In the genomic region with DNA sequence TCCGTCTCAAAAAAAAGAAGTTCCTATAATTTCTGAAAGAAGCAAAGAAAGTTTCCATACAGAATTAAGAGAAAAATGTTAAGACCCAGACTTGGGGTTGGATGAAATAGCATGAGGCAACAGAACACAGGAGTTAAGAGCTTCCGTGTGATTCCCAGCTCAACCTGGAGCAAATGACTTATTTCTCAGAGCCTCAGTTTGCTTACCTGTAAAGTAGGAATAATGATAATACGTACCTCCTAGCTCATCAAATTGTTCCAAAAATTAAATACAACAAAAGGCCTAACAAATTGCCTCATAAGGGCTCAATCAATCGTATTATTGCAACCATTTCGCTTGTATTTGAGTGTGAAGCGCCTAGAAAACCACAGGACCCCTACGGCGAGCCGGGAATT, we compare ENCODE assay signal across 8 cellular contexts. TPM values are rescaled to one million over a fixed set of nuclear protein-coding genes. Genes with fewer than 3 reads are reported as not detected.
DNase-seq lines count a peak whose midpoint lies in the region; ATAC-seq, FAIRE-seq and TF ChIP-seq lines count a peak whose summit lies in the region.

No MANE protein-coding gene starts in this region.

- H3K9me3 ChIP-seq in K562 (replicated peaks; ENCODE audit: control insufficient read depth, insufficient read depth, low read depth, low read length) (no peaks in the 10 kb centered on the region), lower lobe of right lung (no peaks in the 10 kb centered on the region), transverse colon (no peaks in the 10 kb centered on the region)

- H2AFZ ChIP-seq in K562 (ENCODE audit: low read depth, low read length): peak overlapping the region; percentile 96

- H3K4me1 ChIP-seq in K562 (replicated peaks in 1 of 2; ENCODE audit: control insufficient read depth in 2 of 2, insufficient read depth in 2 of 2, low read length in 2 of 2) (peaks cover 8 to 24% of the 10 kb centered on the region in 2 experiments; a peak in 4 of 5 replicates), lower lobe of right lung (peaks cover 39% of the 10 kb centered on the region), transverse colon (peaks cover 17 to 48% (median 28%) of the 10 kb centered on the region in 4 donors)

- TSS peak; percentile 86 for BruUV-seq in K562 (replicated peaks; lab: Mats Ljungman, UMichigan)

- H3K27ac ChIP-seq in K562 (ENCODE audit: extremely low read depth, low read depth, low read length): peak overlapping the region; percentile 86
- peak overlapping the region; percentile 92 for H3K27ac ChIP-seq in lower lobe of right lung
- H3K27ac ChIP-seq in transverse colon: peak overlapping the region; percentile 91 to 97 (median 94)

- FAIRE-seq in K562 (lab: Jason Lieb, UNC): no peak

- H3K9ac ChIP-seq in K562 (ENCODE audit: insufficient read depth in 1 of 2, low read depth in 2 of 2, low read length in 2 of 2): peak overlapping the region; percentile 91 to 95

- H3K9me3 Mint-ChIP-seq in activated naive CD4-positive, alpha-beta T cell treated with anti-CD3 and anti-CD28 coated beads for 36 hours: no peaks in the 10 kb centered on the region

- H3K4me1 Mint-ChIP-seq in activated naive CD4-positive, alpha-beta T cell treated with anti-CD3 and anti-CD28 coated beads for 36 hours (ENCODE audit: low read depth): peaks cover 35% of the 10 kb centered on the region

- H3K4me3 Mint-ChIP-seq in activated naive CD4-positive, alpha-beta T cell treated with anti-CD3 and anti-CD28 coated beads for 36 hours: peak overlapping the region; percentile 92

- TF ChIP-seq EP300 in K562 (IDR thresholded peaks at IDR 0.05; ENCODE audit: low read length) (no peak), transverse colon (IDR thresholded peaks at IDR 0.05; ENCODE audit: low read depth) (no peak)

- peaks cover 1% of the 10 kb centered on the region for H3K36me3 Mint-ChIP-seq in activated naive CD4-positive, alpha-beta T cell treated with anti-CD3 and anti-CD28 coated beads for 36 hours (ENCODE audit: low read depth)

- no peaks in the 10 kb centered on the region for H3K27me3 ChIP-seq in K562 (ENCODE audit: control insufficient read depth in 2 of 2, insufficient read depth in 2 of 2, low read length in 2 of 2)
- no peaks in the 10 kb centered on the region for H3K27me3 ChIP-seq in lower lobe of right lung (ENCODE audit: low read depth)
- no peaks in the 10 kb centered on the region for H3K27me3 ChIP-seq in transverse colon

- no peaks in the 10 kb centered on the region for H3K36me3 ChIP-seq in K562 (ENCODE audit: control insufficient read depth, insufficient read depth, low read length)
- H3K36me3 ChIP-seq in lower lobe of right lung: peaks cover 4% of the 10 kb centered on the region
- no peaks in the 10 kb centered on the region for H3K36me3 ChIP-seq in transverse colon

- in situ Hi-C loops in K562 (cut with MboI) (no loop called here), transverse colon (cut with MboI; ENCODE audit: low pct_ligation_motif_present in 1 of 4, low pct_unique_long_range_greater_than_20kb in 1 of 4, low sequenced_read_pairs in 3 of 4) (no loop called here)

- H4K20me1 ChIP-seq in K562 (replicated peaks; ENCODE audit: control insufficient read depth, insufficient read depth, low read length): no peaks in the 10 kb centered on the region

- H3K4me3 ChIP-seq in K562: peak overlapping the region; percentile 99
- H3K4me3 ChIP-seq in lower lobe of right lung: peak overlapping the region; percentile 97
- H3K4me3 ChIP-seq in transverse colon: peak overlapping the region; percentile 84 to 99 (median 92)

- no peak for TF ChIP-seq POLR2A in K562 (conservative IDR thresholded peaks at IDR 0.05)
- TF ChIP-seq POLR2A in transverse colon (IDR thresholded peaks at IDR 0.05): no peak

- ATAC-seq in K562 (no peak), lower lobe of right lung (no peak), HG03108 (IDR thresholded peaks at IDR 0.05; ENCODE audit: unreplicated experiment) (no peak)

- peak overlapping the region; percentile 84 for H3K4me2 ChIP-seq in K562 (ENCODE audit: insufficient read depth, low read length)

- no peak for TF ChIP-seq CTCF in K562 (IDR thresholded peaks at IDR 0.05 in 2 of 3, conservative IDR thresholded peaks at IDR 0.05 in 1 of 3; ENCODE audit: insufficient read depth in 2 of 3, low read depth in 1 of 3, low read length in 3 of 3)
- no peak for TF ChIP-seq CTCF in lower lobe of right lung (IDR thresholded peaks at IDR 0.05)
- no peak for TF ChIP-seq CTCF in transverse colon (IDR thresholded peaks at IDR 0.05)

- CTCF ChIA-PET in activated naive CD4-positive, alpha-beta T cell treated with anti-CD3 and anti-CD28 coated beads for 36 hours (lab: Charles Lee): interaction anchor here (0.6 to 1.8 kb wide), 5 partner anchors 14 to 168 kb away, joined by 3 to 6 read pairs (median 4); no protein-coding TSS in a partner anchor
- CTCF ChIA-PET in K562 (lab: Yijun Ruan, JAX; ENCODE audit: low intra/inter-chr PET ratio): interaction anchor here (0.6 to 0.7 kb wide), 2 partner anchors 167 to 193 kb away, joined by 4 to 5 read pairs; no protein-coding TSS in a partner anchor

- intact Hi-C loops in activated naive CD4-positive, alpha-beta T cell treated with anti-CD3 and anti-CD28 coated beads for 36 hours (cut with micrococcal nuclease): loop anchor here (1.0 kb wide), 1 partner anchor 8 kb away; no protein-coding TSS in a partner anchor
- intact Hi-C loops in K562 (cut with micrococcal nuclease) (loop anchor here (5.0 kb wide), 2 partner anchors 44 to 166 kb away; no protein-coding TSS in a partner anchor), lower lobe of right lung (cut with DNase I) (no loop called here), transverse colon (cut with DNase I; ENCODE audit: low total_unique reads) (no loop called here)

- POLR2A ChIA-PET in K562 (lab: Yijun Ruan, JAX): interaction anchor here (0.5 to 1.8 kb wide), 12 partner anchors 8 to 689 kb away, joined by 3 to 10 read pairs (median 4); a partner anchor contains a TSS

- no peaks in the 10 kb centered on the region for H3K27me3 Mint-ChIP-seq in activated naive CD4-positive, alpha-beta T cell treated with anti-CD3 and anti-CD28 coated beads for 36 hours (ENCODE audit: low read depth)

- H3K27ac Mint-ChIP-seq in activated naive CD4-positive, alpha-beta T cell treated with anti-CD3 and anti-CD28 coated beads for 36 hours: peak overlapping the region; percentile 84

- WGBS in K562 (ENCODE audit: insufficient coverage, low coverage, missing lambda C conversion rate): 6% methylated on average over 9 of the region's 9 CpGs
- WGBS in transverse colon (ENCODE audit: low coverage in 1 of 2), 2 donors: 13 to 48% methylated on average over 3 to 9 of the region's 9 CpGs

- DNase-seq in activated naive CD4-positive, alpha-beta T cell treated with anti-CD3 and anti-CD28 coated beads for 36 hours: no peak
- DNase-seq in activated naive CD4-positive, alpha-beta T cell treated with anti-CD3 and anti-CD28 coated beads, Interleukin-2, amount 50 U/mL, for 16 hours: no peak
- DNase-seq in K562 (ENCODE audit: extremely low read depth in 1 of 4, low spot score in 3 of 4): no peak
- DNase-seq in lower lobe of right lung: no peak
- no peak for DNase-seq in transverse colon
- DNase-seq in NCI-H2227 treated with DMSO at 0.1 percent for 48 hours (lab: John Stamatoyannopoulos, UW): no peak
- no peak for DNase-seq in cerebellum (ENCODE audit: low spot score)

- peaks cover 42% of the 10 kb centered on the region for H3K79me2 ChIP-seq in K562 (ENCODE audit: control insufficient read depth, insufficient read depth, low read length)

- H3K9me1 ChIP-seq in K562 (ENCODE audit: control insufficient read depth, insufficient read depth, low read length): peaks cover 4% of the 10 kb centered on the region

- TF ChIP-seq RAD21 in K562 (CRISPR knock-in tag; conservative IDR thresholded peaks at IDR 0.05 in 1 of 2, IDR thresholded peaks at IDR 0.05 in 1 of 2): no peak

RNA-seq across cellular contexts. Expression of a gene that starts 0.6 kb away (rescaled TPM):
- 10 to 100 TPM; 19.0 to 20.0 TPM for total RNA-seq in activated naive CD4-positive, alpha-beta T cell treated with anti-CD3 and anti-CD28 coated beads for 36 hours
- total RNA-seq in K562 (2011; cell fraction: chromatin; rRNA removed; ENCODE audit: low replicate concordance): 92.0 and 106 TPM in 2 replicates
- 120 and 136 TPM in 2 replicates for total RNA-seq in K562 (2011; cell fraction: nucleolus; rRNA removed)
- 83.9 and 108 TPM in 2 replicates for total RNA-seq in K562 (2011; cell fraction: nucleoplasm; rRNA removed)
- total RNA-seq in K562 (2014; rRNA removed) (9.2 and 10.0 TPM in 2 replicates), K562 (2014; rRNA removed; fragmentation: Illumina TruSeq; extraction: Trizol) (12.4 and 14.5 TPM in 2 replicates), K562 (2015; rRNA removed; fragmentation: Illumina TruSeq; extraction: Trizol) (13.5 and 14.6 TPM in 2 replicates), K562 (2021) (20.3 and 21.8 TPM in 2 replicates), lower lobe of right lung (43.0 TPM), transverse colon (10 to 100 TPM; 25.7 to 33.7 (median 32.7) TPM), cerebellum (35.6 TPM)
- polyA plus RNA-seq in K562 (2011; rRNA removed) (28.2 and 34.6 TPM in 2 replicates), K562 (2014; fragmentation: Illumina TruSeq; extraction: Trizol) (19.5 and 27.8 TPM in 2 replicates), K562 (2014; fragmentation: Nextera tagmentation; extraction: Ambion mirVana) (1 to 10 TPM; 3.2 to 3.5 TPM), K562 (2014; rRNA removed) (13.7 and 14.4 TPM in 2 replicates)
- polyA plus RNA-seq in K562 (2011; cell fraction: cytosol; rRNA removed): 9.8 and 15.6 TPM in 2 replicates
- 23.2 and 28.9 TPM in 2 replicates for polyA plus RNA-seq in K562 (2011; cell fraction: nucleus; rRNA removed)
- polyA plus RNA-seq in K562 (2012): 17.3 and 22.6 TPM in 2 replicates
- 29.5 and 33.6 TPM in 2 replicates for polyA minus RNA-seq in K562 (2011; rRNA and poly(A)+ RNA removed)
- 13.0 and 13.7 TPM in 2 replicates for polyA minus RNA-seq in K562 (2011; cell fraction: cytosol; rRNA and poly(A)+ RNA removed)
- polyA minus RNA-seq in K562 (2011; cell fraction: nucleus; rRNA and poly(A)+ RNA removed): 12.8 and 25.0 TPM in 2 replicates

RNA-seq across cellular contexts. Expression of a gene that starts 10.1 kb away (rescaled TPM):
- total RNA-seq in activated naive CD4-positive, alpha-beta T cell treated with anti-CD3 and anti-CD28 coated beads for 36 hours: 100 to 1,000 TPM; 126 to 128 TPM
- total RNA-seq in K562 (2011; cell fraction: chromatin; rRNA removed; ENCODE audit: low replicate concordance): 24.0 and 44.9 TPM in 2 replicates
- total RNA-seq in K562 (2011; cell fraction: nucleolus; rRNA removed): 8.5 and 10.9 TPM in 2 replicates
- 10.9 and 12.6 TPM in 2 replicates for total RNA-seq in K562 (2011; cell fraction: nucleoplasm; rRNA removed)
- 8.2 and 8.4 TPM in 2 replicates for total RNA-seq in K562 (2014; rRNA removed)
- total RNA-seq in K562 (2014; rRNA removed; fragmentation: Illumina TruSeq; extraction: Trizol): 6.9 and 13.2 TPM in 2 replicates
- total RNA-seq in K562 (2015; rRNA removed; fragmentation: Illumina TruSeq; extraction: Trizol): 13.5 and 14.9 TPM in 2 replicates
- total RNA-seq in K562 (2021): 8.5 and 10.7 TPM in 2 replicates
- polyA plus RNA-seq in K562 (2011; rRNA removed): 7.2 and 7.6 TPM in 2 replicates
- 2.2 and 4.2 TPM in 2 replicates for polyA plus RNA-seq in K562 (2011; cell fraction: cytosol; rRNA removed)
- polyA plus RNA-seq in K562 (2011; cell fraction: nucleus; rRNA removed): 5.8 and 7.6 TPM in 2 replicates
- 8.7 and 10.5 TPM in 2 replicates for polyA plus RNA-seq in K562 (2012)
- 6.1 TPM in 2 replicates for polyA plus RNA-seq in K562 (2014; fragmentation: Illumina TruSeq; extraction: Trizol)
- 1 to 10 TPM; 1.8 to 2.2 TPM for polyA plus RNA-seq in K562 (2014; fragmentation: Nextera tagmentation; extraction: Ambion mirVana)
- polyA plus RNA-seq in K562 (2014; rRNA removed): 5.4 and 8.0 TPM in 2 replicates
- 33.5 and 42.5 TPM in 2 replicates for polyA minus RNA-seq in K562 (2011; rRNA and poly(A)+ RNA removed)
- 7.9 and 8.7 TPM in 2 replicates for polyA minus RNA-seq in K562 (2011; cell fraction: cytosol; rRNA and poly(A)+ RNA removed)
- polyA minus RNA-seq in K562 (2011; cell fraction: nucleus; rRNA and poly(A)+ RNA removed): 3.4 and 8.0 TPM in 2 replicates
- total RNA-seq in lower lobe of right lung: 61.1 TPM
- total RNA-seq in transverse colon: 100 to 1,000 TPM in 1 of 4 donors, 10 to 100 TPM in 3; 38.5 to 114 (median 62.9) TPM
- 73.8 TPM for total RNA-seq in cerebellum

Comparison
In these comparisons a context has a peak if more than half of its experiments do, and no peak if none do; other contexts are left out.
1. intact Hi-C loops: an anchor here in activated naive CD4-positive, alpha-beta T cell treated with anti-CD3 and anti-CD28 coated beads for 36 hours (1.0 kb wide) and K562 (5.0 kb wide); none called in lower lobe of right lung and transverse colon.